ENCODE assay signal across 9 cellular contexts in genomic region chr2:64727843-64728463, GRCh38.
DNase-seq lines count a peak whose midpoint lies in the region; ATAC-seq, FAIRE-seq and TF ChIP-seq lines count a peak whose summit lies in the region.
"Had no signal": no experiment of that assay in that cellular context is flagged by ENCODE, and none has a peak within 500 bp of the region (broad histone marks: within the 10 kb centered on the region; RNA-seq: fewer than 3 reads in every experiment).

No MANE protein-coding gene starts in this region.

- peak overlapping the region; percentile 28 for H3K4me3 Mint-ChIP-seq in activated CD8-positive, alpha-beta T cell treated with anti-CD3 and anti-CD28 coated beads for 36 hours
- H3K4me3 Mint-ChIP-seq in nephron, result no peak overlapping the region

- ATAC-seq in HG03097 (IDR thresholded peaks at IDR 0.05; ENCODE audit: low FRiP score, unreplicated experiment) (peak; percentile 11), Right ventricle myocardium superior (ENCODE audit: poor library complexity) (no peak)
- peak; percentile 9 for ATAC-seq in activated CD8-positive, alpha-beta T cell treated with anti-CD3 and anti-CD28 coated beads for 36 hours

- intact Hi-C loops in activated CD8-positive, alpha-beta T cell treated with anti-CD3 and anti-CD28 coated beads for 36 hours (cut with micrococcal nuclease), result no loop called here
- intact Hi-C loops in lower leg skin (cut with DNase I; ENCODE audit: low total_unique reads) (no loop called here), Right ventricle myocardium superior (cut with DNase I) (no loop called here)

- WGBS in lower leg skin, 2 donors, result 82 to 85% methylated on average over 10 of the region's 11 CpGs

- no peaks in the 10 kb centered on the region for H3K27me3 Mint-ChIP-seq in activated CD8-positive, alpha-beta T cell treated with anti-CD3 and anti-CD28 coated beads for 36 hours
- H3K27me3 Mint-ChIP-seq in nephron (ENCODE audit: low read depth), result no peaks in the 10 kb centered on the region

- DNase-seq in activated CD8-positive, alpha-beta T cell treated with anti-CD3 and anti-CD28 coated beads for 36 hours, result no peak
- DNase-seq in lower leg skin (ENCODE audit: low spot score in 2 of 2), result no peak
- no peak for DNase-seq in NCI-H1694 (lab: John Stamatoyannopoulos, UW)
- no peak for DNase-seq in NCI-H1092 treated with DMSO at 0.1 percent for 48 hours (lab: John Stamatoyannopoulos, UW)
- DNase-seq in Right ventricle myocardium superior, result no peak
- DNase-seq: activated naive CD4-positive, alpha-beta T cell had no signal

- peaks cover 60% of the 10 kb centered on the region for H3K4me1 Mint-ChIP-seq in activated CD8-positive, alpha-beta T cell treated with anti-CD3 and anti-CD28 coated beads for 36 hours (ENCODE audit: low read depth)
- peaks cover 51% of the 10 kb centered on the region for H3K4me1 Mint-ChIP-seq in nephron

- H3K27ac Mint-ChIP-seq in activated CD8-positive, alpha-beta T cell treated with anti-CD3 and anti-CD28 coated beads for 36 hours, result peak overlapping the region; percentile 91
- peak overlapping the region; percentile 42 to 64 (median 61) for H3K27ac Mint-ChIP-seq in nephron

- H3K36me3 Mint-ChIP-seq in activated CD8-positive, alpha-beta T cell treated with anti-CD3 and anti-CD28 coated beads for 36 hours (ENCODE audit: low read depth), result peaks cover 7% of the 10 kb centered on the region
- H3K36me3 Mint-ChIP-seq in nephron (ENCODE audit: low read depth), result no peaks in the 10 kb centered on the region

- FAIRE-seq in G401.6 (lab: Jason Lieb, UNC), result peak; percentile 96

- TF ChIP-seq POLR2A in lower leg skin (IDR thresholded peaks at IDR 0.05), result no peak

- H3K9me3 Mint-ChIP-seq in activated CD8-positive, alpha-beta T cell treated with anti-CD3 and anti-CD28 coated beads for 36 hours, result no peaks in the 10 kb centered on the region
- no peaks in the 10 kb centered on the region for H3K9me3 Mint-ChIP-seq in nephron

- no peak for TF ChIP-seq CTCF in activated CD8-positive, alpha-beta T cell treated with anti-CD3 and anti-CD28 coated beads for 36 hours (IDR thresholded peaks at IDR 0.05)
- TF ChIP-seq CTCF in nephron (IDR thresholded peaks at IDR 0.05; ENCODE audit: unreplicated experiment in 3 of 3), result no peak
- TF ChIP-seq CTCF in lower leg skin (IDR thresholded peaks at IDR 0.05), result no peak

- POLR2A ChIA-PET in activated CD8-positive, alpha-beta T cell treated with anti-CD3 and anti-CD28 coated beads for 36 hours (lab: Charles Lee), result interaction anchor here (0.9 to 6.0 kb wide), 6 partner anchors 8 to 104 kb away, joined by 3 to 40 read pairs (median 5); partner anchors contain the start of gene SERTAD2

- CTCF ChIA-PET in activated CD8-positive, alpha-beta T cell treated with anti-CD3 and anti-CD28 coated beads for 36 hours (lab: Charles Lee), result interaction anchor here (0.9 to 4.0 kb wide), 18 partner anchors 9 to 141 kb away, joined by 3 to 15 read pairs (median 4); partner anchors contain the start of gene SERTAD2

- H3K4me3 ChIP-seq in lower leg skin (ENCODE audit: low read depth, poor library complexity, severe bottlenecking), result no peak overlapping the region
